In genomic region chr7:41175435-41175834, GRCh38 we compare ENCODE assay signal across 23 cellular contexts.
DNase-seq lines count a peak whose midpoint lies in the region; ATAC-seq, FAIRE-seq and TF ChIP-seq lines count a peak whose summit lies in the region.
"Had no signal": no experiment of that assay in that cellular context is flagged by ENCODE, and none has a peak within 500 bp of the region (broad histone marks: within the 10 kb centered on the region; RNA-seq: fewer than 3 reads in every experiment).

No MANE protein-coding gene starts in this region.

- SMC1A ChIA-PET in GM12878 (lab: Charles Lee; ENCODE audit: uncharacterized antibody, unreplicated experiment), result interaction anchor here (1.1 kb wide), 1 partner anchor 77 kb away, joined by 3 read pairs; no protein-coding TSS in a partner anchor

- H3K36me3 ChIP-seq in BE2C, result no peaks in the 10 kb centered on the region
- no peaks in the 10 kb centered on the region for H3K36me3 ChIP-seq in GM12878 (ENCODE audit: control insufficient read depth in 2 of 2, insufficient read depth in 2 of 2, low read length in 1 of 2)
- no peaks in the 10 kb centered on the region for H3K36me3 ChIP-seq in mesendoderm (ENCODE audit: control insufficient read depth, insufficient read depth, low read length)

- no TSS peak for BruUV-seq in GM12878 (replicated peaks; lab: Mats Ljungman, UMichigan)

- no peak overlapping the region for H3K4ac ChIP-seq in mesendoderm (ENCODE audit: low read depth, low read length)

- no peak for TF ChIP-seq POLR2A in GM12878 (IDR thresholded peaks at IDR 0.05; ENCODE audit: low read depth, low read length)

- H3K27me3 ChIP-seq in BE2C (no peaks in the 10 kb centered on the region), GM12878 (replicated peaks in 1 of 2; ENCODE audit: control insufficient read depth in 2 of 2, insufficient read depth in 2 of 2, low read length in 1 of 2) (no peaks in the 10 kb centered on the region), mesendoderm (ENCODE audit: insufficient read depth, low read length, poor library complexity) (no peaks in the 10 kb centered on the region)

- RAD21 ChIA-PET in GM12878 (lab: Charles Lee; ENCODE audit: unreplicated experiment), result no interaction called here

- no peaks in the 10 kb centered on the region for H3K4me1 ChIP-seq in BE2C
- no peaks in the 10 kb centered on the region for H3K4me1 ChIP-seq in GM12878 (ENCODE audit: control insufficient read depth, insufficient read depth, low read length)
- no peaks in the 10 kb centered on the region for H3K4me1 ChIP-seq in mesendoderm (ENCODE audit: control insufficient read depth, low read depth, low read length)
- H3K4me1 ChIP-seq: A549 had no signal

- FAIRE-seq in GM12878 (lab: Jason Lieb, UNC), result no peak
- FAIRE-seq: A549, GM12892, HepG2 had no signal

- H3K4me3 ChIP-seq in BE2C (ENCODE audit: low read depth, low read length) (no peak overlapping the region), GM12878 (no peak overlapping the region), mesendoderm (ENCODE audit: low read length) (no peak overlapping the region)
- H3K4me3 ChIP-seq: A549 had no signal

- TF ChIP-seq RAD21 in GM12878 (IDR thresholded peaks at IDR 0.05; ENCODE audit: insufficient read depth, low read depth, low read length), result no peak

- H3K56ac ChIP-seq in mesendoderm (ENCODE audit: low read length), result no peak overlapping the region

- 52% methylated on average over 8 of the region's 8 CpGs for WGBS in GM12878 (ENCODE audit: insufficient coverage, insufficient replicate concordance, low lambda C conversion rate, missing lambda C conversion rate)
- WGBS in mesendoderm (ENCODE audit: extremely low coverage, insufficient coverage, low lambda C conversion rate), result no CpG with 5 or more reads among the region's 8 CpGs

- no peak overlapping the region for H3K27ac ChIP-seq in GM12878 (ENCODE audit: control insufficient read depth, insufficient read depth)
- H3K27ac ChIP-seq in mesendoderm (ENCODE audit: low read depth, low read length), result no peak overlapping the region
- H3K27ac ChIP-seq: A549, KMS-11 had no signal

- H3K79me1 ChIP-seq in mesendoderm (ENCODE audit: low read length), result no peaks in the 10 kb centered on the region

- no peaks in the 10 kb centered on the region for H4K20me1 ChIP-seq in GM12878 (ENCODE audit: control insufficient read depth, insufficient read depth)

- no peak overlapping the region for H3K4me2 ChIP-seq in GM12878 (ENCODE audit: control insufficient read depth, insufficient read depth)
- H3K4me2 ChIP-seq in mesendoderm (ENCODE audit: low read length), result no peak overlapping the region
- H3K4me2 ChIP-seq: A549, KMS-11, SK-N-SH had no signal

- DNase-seq in BE2C, result peak; percentile 35
- DNase-seq in HUDEP-2 (lab: John Stamatoyannopoulos, UW; ENCODE audit: unreplicated experiment in 76 of 76), result peak in 65 of 76 experiments; percentile 1 to 91 (median 61)
- DNase-seq in GM12878 (ENCODE audit: low read depth, low spot score), result no peak
- peak; percentile 18 for DNase-seq in mesendoderm
- no peak for DNase-seq in UCSD-AML1 (lab: John Stamatoyannopoulos, UW; ENCODE audit: unreplicated experiment)
- no peak for DNase-seq in hippocampal formation (lab: John Stamatoyannopoulos, UW)
- DNase-seq: CD4-positive, CD25-positive, alpha-beta regulatory T cell; DMS153; HFFc6; NCI-H1092 treated with DMSO at 0.1 percent for 48 hours; NCI-H1436 treated with DMSO at 0.1 percent for 48 hours; NCI-H1930; NCI-H226; NCI-H510A treated with DMSO at 0.1 percent for 48 hours; NCI-H82 had no signal

- CTCF ChIA-PET in GM12878 (lab: Yijun Ruan, JAX), result no interaction called here

- no peak overlapping the region for H3K9ac ChIP-seq in GM12878 (ENCODE audit: control insufficient read depth, insufficient read depth, low read length)
- no peak overlapping the region for H3K9ac ChIP-seq in mesendoderm (ENCODE audit: low read length)
- H3K9ac ChIP-seq: KMS-11, SK-N-SH had no signal

- no peak for TF ChIP-seq CTCF in BE2C (IDR thresholded peaks at IDR 0.05; ENCODE audit: low read depth, low read length)
- TF ChIP-seq CTCF in GM12878 (IDR thresholded peaks at IDR 0.05 in 2 of 3, conservative IDR thresholded peaks at IDR 0.05 in 1 of 3; ENCODE audit: control insufficient read depth in 2 of 3, extremely low read depth in 1 of 3, insufficient read depth in 1 of 3, low read depth in 3 of 3, low read length in 3 of 3), result no peak

- no peak overlapping the region for H2BK5ac ChIP-seq in mesendoderm (ENCODE audit: low read length)

- H3K79me2 ChIP-seq in GM12878 (ENCODE audit: control insufficient read depth, insufficient read depth, low read length), result no peaks in the 10 kb centered on the region
- H3K79me2 ChIP-seq in mesendoderm (ENCODE audit: control insufficient read depth, insufficient read depth, low read length), result no peaks in the 10 kb centered on the region

- no peak overlapping the region for H2AK5ac ChIP-seq in mesendoderm (ENCODE audit: low read length)

- TF ChIP-seq EP300 in GM12878 (IDR thresholded peaks at IDR 0.05; ENCODE audit: borderline replicate concordance in 1 of 2, control insufficient read depth in 1 of 2, low read depth in 2 of 2, low read length in 2 of 2), result no peak

- H3K9me3 ChIP-seq in BE2C, result no peaks in the 10 kb centered on the region
- no peaks in the 10 kb centered on the region for H3K9me3 ChIP-seq in GM12878 (replicated peaks; ENCODE audit: control insufficient read depth, insufficient read depth, low read length)
- H3K9me3 ChIP-seq: A549, SK-N-SH had no signal

- H3K23ac ChIP-seq in mesendoderm (ENCODE audit: low read length), result no peak overlapping the region

- POLR2A ChIA-PET in GM12878 (lab: Charles Lee), result interaction anchor here (1.0 kb wide), 1 partner anchor 13 kb away, joined by 3 read pairs; no protein-coding TSS in a partner anchor

- H2AFZ ChIP-seq in GM12878 (ENCODE audit: control insufficient read depth, low read depth, low read length), result no peak overlapping the region

- H4K5ac ChIP-seq in mesendoderm (ENCODE audit: low read length), result no peak overlapping the region

- in situ Hi-C loops in GM12878 (cut with MboI), result no loop called here

- H2BK120ac ChIP-seq in mesendoderm (ENCODE audit: low read depth, low read length), result no peak overlapping the region

- ATAC-seq in GM12878 (peak; percentile 46), GM19035 (IDR thresholded peaks at IDR 0.05; ENCODE audit: unreplicated experiment) (no peak), GM19351 (IDR thresholded peaks at IDR 0.05; ENCODE audit: unreplicated experiment) (no peak)
- ATAC-seq: A549, HepG2, Right ventricle myocardium inferior had no signal

- no peak overlapping the region for H4K8ac ChIP-seq in mesendoderm (ENCODE audit: low read depth, low read length)

- no peak overlapping the region for H3K18ac ChIP-seq in mesendoderm (ENCODE audit: low read length)

- intact Hi-C loops in GM12878 (cut with micrococcal nuclease; ENCODE audit: unreplicated experiment), result no loop called here

- no peak overlapping the region for H2BK15ac ChIP-seq in mesendoderm (replicated peaks; ENCODE audit: low read depth)

TF ChIP-seq in GM12878, 131 proteins besides CTCF, POLR2A, EP300 and RAD21:
- TF ChIP-seq SRF (IDR thresholded peaks at IDR 0.05; ENCODE audit: low read depth in 2 of 2, low read length in 2 of 2), result no peak
- TF ChIP-seq RAD51 (IDR thresholded peaks at IDR 0.05), result no peak
- no peak for TF ChIP-seq MTA3 (IDR thresholded peaks at IDR 0.05; ENCODE audit: borderline replicate concordance, low read length)
- TF ChIP-seq MLLT1 (IDR thresholded peaks at IDR 0.05), result no peak
- no peak for TF ChIP-seq BCL11A (IDR thresholded peaks at IDR 0.05; ENCODE audit: low read depth, low read length)
- no peak for TF ChIP-seq SREBF1 (IDR thresholded peaks at IDR 0.05; ENCODE audit: low read length)
- TF ChIP-seq NFYA (IDR thresholded peaks at IDR 0.05; ENCODE audit: borderline replicate concordance, low read depth, low read length), result no peak
- TF ChIP-seq ESRRA (IDR thresholded peaks at IDR 0.05; ENCODE audit: low read length), result no peak
- TF ChIP-seq JUND (IDR thresholded peaks at IDR 0.05; ENCODE audit: low read depth, low read length), result no peak
- TF ChIP-seq ZNF24 (IDR thresholded peaks at IDR 0.05), result no peak
- no peak for TF ChIP-seq CBFB (IDR thresholded peaks at IDR 0.05; ENCODE audit: low read depth)
TF ChIP-seq in GM12878: peak in this region for 0.

Comparison
In these comparisons a context has a peak if more than half of its experiments do, and no peak if none do; other contexts are left out.
1. DNase-seq: peak in BE2C (single experiment), HUDEP-2 (65 of 76) and mesendoderm (single experiment); none in GM12878 (single experiment), UCSD-AML1 (single experiment) and hippocampal formation (0 of 2).